Comparison of ENCODE assay signal across 15 cellular contexts in genomic region chr6:158766621-158767435, GRCh38. TPM values are rescaled to one million over a fixed set of nuclear protein-coding genes. Genes with fewer than 3 reads are reported as not detected.
DNase-seq lines count a peak whose midpoint lies in the region; ATAC-seq and TF ChIP-seq lines count a peak whose summit lies in the region.
"Had no signal": no experiment of that assay in that cellular context is flagged by ENCODE, and none has a peak within 500 bp of the region (broad histone marks: within the 10 kb centered on the region; RNA-seq: fewer than 3 reads in every experiment).

No MANE protein-coding gene starts in this region.

- peaks cover 11% of the 10 kb centered on the region for H3K4me1 ChIP-seq in PC-9 (replicated peaks; ENCODE audit: insufficient read depth)

- H3K4me3 ChIP-seq in PC-9, result no peak overlapping the region
- H3K4me3 ChIP-seq: spleen, vagina had no signal

- CTCF ChIA-PET in activated naive CD4-positive, alpha-beta T cell treated with anti-CD3 and anti-CD28 coated beads, Interleukin-2, amount 10 ng/mL, durations not matched to agents 7 days and 5 days (lab: Charles Lee), result interaction anchor here (1.4 to 1.5 kb wide), 2 partner anchors 63 to 204 kb away, joined by 3 read pairs; no protein-coding TSS in a partner anchor
- CTCF ChIA-PET in PC-9 (lab: Charles Lee), result no interaction called here

- intact Hi-C loops in PC-9 (cut with micrococcal nuclease; ENCODE audit: unreplicated experiment), result loop anchor here (10.0 kb wide), 1 partner anchor 62 kb away; no protein-coding TSS in a partner anchor

- BruUV-seq in PC-9 (replicated peaks; lab: Mats Ljungman, UMichigan), result TSS peak; percentile 42

- peaks cover 13% of the 10 kb centered on the region for H3K4me1 Mint-ChIP-seq in activated naive CD4-positive, alpha-beta T cell treated with anti-CD3 and anti-CD28 coated beads, Interleukin-2, amount 10 ng/mL, durations not matched to agents 7 days and 5 days
- peaks cover 58% of the 10 kb centered on the region for H3K4me1 Mint-ChIP-seq in glutamatergic neuron (ENCODE audit: low read depth, unreplicated experiment)
- peaks cover 32% of the 10 kb centered on the region for H3K4me1 Mint-ChIP-seq in stimulated activated naive CD8-positive, alpha-beta T cell treated with anti-CD3 and anti-CD28 coated beads, Interleukin-15, amount 100 ng/mL, for 72 hours

- peak overlapping the region; percentile 86 for H3K27ac ChIP-seq in PC-9
- H3K27ac ChIP-seq: spleen, vagina, VCaP had no signal

- no peak for TF ChIP-seq CTCF in PC-9 (conservative IDR thresholded peaks at IDR 0.05)
- no peak for TF ChIP-seq CTCF in glutamatergic neuron (IDR thresholded peaks at IDR 0.05; ENCODE audit: partially characterized antibody, unreplicated experiment)

- peaks cover 100% of the 10 kb centered on the region for H3F3A ChIP-seq in PC-9 (ENCODE audit: insufficient read depth, low read depth)

- H3K4me3 Mint-ChIP-seq in activated naive CD4-positive, alpha-beta T cell treated with anti-CD3 and anti-CD28 coated beads, Interleukin-2, amount 10 ng/mL, durations not matched to agents 7 days and 5 days, result no peak overlapping the region
- peak overlapping the region; percentile 38 for H3K4me3 Mint-ChIP-seq in glutamatergic neuron (ENCODE audit: unreplicated experiment)
- peak overlapping the region in 1 of 2 donors; percentile 27 for H3K4me3 Mint-ChIP-seq in stimulated activated naive CD8-positive, alpha-beta T cell treated with anti-CD3 and anti-CD28 coated beads, Interleukin-15, amount 100 ng/mL, for 72 hours
- H3K4me3 Mint-ChIP-seq: dendritic cell treated with granulocyte-macrophage colony-stimulating factor and Interleukin-4, amounts not matched to agents 40 ng/mL and 50 ng/mL, for 4 days had no signal

- no peaks in the 10 kb centered on the region for H3K9me2 ChIP-seq in PC-9 (ENCODE audit: insufficient read depth)

- no peaks in the 10 kb centered on the region for H3K27me3 ChIP-seq in PC-9 (ENCODE audit: insufficient read depth, low read depth)
- H3K27me3 ChIP-seq: spleen, vagina had no signal

- no peaks in the 10 kb centered on the region for H3K9me3 ChIP-seq in PC-9 (ENCODE audit: insufficient read depth, low read depth)
- H3K9me3 ChIP-seq: spleen, vagina had no signal

- H3K36me3 ChIP-seq in PC-9 (ENCODE audit: low read depth), result peaks cover 70% of the 10 kb centered on the region

- POLR2A ChIA-PET in PC-9 (lab: Charles Lee; ENCODE audit: unreplicated experiment), result no interaction called here

- peaks cover 75% of the 10 kb centered on the region for H3K36me3 Mint-ChIP-seq in activated naive CD4-positive, alpha-beta T cell treated with anti-CD3 and anti-CD28 coated beads, Interleukin-2, amount 10 ng/mL, durations not matched to agents 7 days and 5 days
- peaks cover 14% of the 10 kb centered on the region for H3K36me3 Mint-ChIP-seq in glutamatergic neuron (ENCODE audit: unreplicated experiment)

- no peaks in the 10 kb centered on the region for H3K9me3 Mint-ChIP-seq in activated naive CD4-positive, alpha-beta T cell treated with anti-CD3 and anti-CD28 coated beads, Interleukin-2, amount 10 ng/mL, durations not matched to agents 7 days and 5 days
- peaks cover 30% of the 10 kb centered on the region for H3K9me3 Mint-ChIP-seq in glutamatergic neuron (ENCODE audit: unreplicated experiment)
- no peaks in the 10 kb centered on the region for H3K9me3 Mint-ChIP-seq in stimulated activated naive CD8-positive, alpha-beta T cell treated with anti-CD3 and anti-CD28 coated beads, Interleukin-15, amount 100 ng/mL, for 72 hours
- H3K9me3 Mint-ChIP-seq: dendritic cell treated with granulocyte-macrophage colony-stimulating factor and Interleukin-4, amounts not matched to agents 40 ng/mL and 50 ng/mL, for 4 days had no signal

- H3K79me2 ChIP-seq in PC-9 (ENCODE audit: low read depth), result peaks cover 60% of the 10 kb centered on the region

- H3K4me2 ChIP-seq in PC-9, result no peak overlapping the region

- H3K27ac Mint-ChIP-seq in activated naive CD4-positive, alpha-beta T cell treated with anti-CD3 and anti-CD28 coated beads, Interleukin-2, amount 10 ng/mL, durations not matched to agents 7 days and 5 days, result peak overlapping the region; percentile 45
- H3K27ac Mint-ChIP-seq in glutamatergic neuron (ENCODE audit: unreplicated experiment), result peak overlapping the region; percentile 91
- peak overlapping the region in 1 of 2 donors; percentile 92 for H3K27ac Mint-ChIP-seq in stimulated activated naive CD8-positive, alpha-beta T cell treated with anti-CD3 and anti-CD28 coated beads, Interleukin-15, amount 100 ng/mL, for 72 hours
- H3K27ac Mint-ChIP-seq: dendritic cell treated with granulocyte-macrophage colony-stimulating factor and Interleukin-4, amounts not matched to agents 40 ng/mL and 50 ng/mL, for 4 days had no signal

- ATAC-seq in stimulated activated naive CD8-positive, alpha-beta T cell treated with anti-CD3 and anti-CD28 coated beads, Interleukin-15, amount 100 ng/mL, for 72 hours, result peak; percentile 7
- ATAC-seq in GM21619 (IDR thresholded peaks at IDR 0.05; ENCODE audit: unreplicated experiment) (no peak), GM21528 (IDR thresholded peaks at IDR 0.05; ENCODE audit: low FRiP score, unreplicated experiment) (no peak)

- no peak for DNase-seq in activated naive CD4-positive, alpha-beta T cell treated with anti-CD3 and anti-CD28 coated beads, Interleukin-2, amount 10 ng/mL, durations not matched to agents 7 days and 5 days
- DNase-seq in activated naive CD4-positive, alpha-beta T cell (lab: John Stamatoyannopoulos, UW), result no peak
- DNase-seq in PC-9 (no peak), glutamatergic neuron (no peak)
- no peak for DNase-seq in stimulated activated naive CD8-positive, alpha-beta T cell treated with anti-CD3 and anti-CD28 coated beads, Interleukin-15, amount 100 ng/mL, for 72 hours
- no peak for DNase-seq in activated CD8-positive, alpha-beta memory T cell treated with anti-CD3 and anti-CD28 coated beads, Interleukin-2, amount 50 U/mL, for 48 hours
- DNase-seq: NCI-H1105, NCI-H748 treated with DMSO at 0.1 percent for 48 hours, SIG-M5, spleen had no signal

- H3K27me3 Mint-ChIP-seq in activated naive CD4-positive, alpha-beta T cell treated with anti-CD3 and anti-CD28 coated beads, Interleukin-2, amount 10 ng/mL, durations not matched to agents 7 days and 5 days, result no peaks in the 10 kb centered on the region
- H3K27me3 Mint-ChIP-seq in glutamatergic neuron (ENCODE audit: unreplicated experiment), result peaks cover 17% of the 10 kb centered on the region
- H3K27me3 Mint-ChIP-seq in stimulated activated naive CD8-positive, alpha-beta T cell treated with anti-CD3 and anti-CD28 coated beads, Interleukin-15, amount 100 ng/mL, for 72 hours, result no peaks in the 10 kb centered on the region
- H3K27me3 Mint-ChIP-seq: dendritic cell treated with granulocyte-macrophage colony-stimulating factor and Interleukin-4, amounts not matched to agents 40 ng/mL and 50 ng/mL, for 4 days had no signal

- peaks cover 28% of the 10 kb centered on the region for H4K20me1 ChIP-seq in PC-9 (ENCODE audit: insufficient read depth)

- H2AFZ ChIP-seq in PC-9, result no peak overlapping the region

RNA-seq across cellular contexts. Expression of gene EZR, which starts 52.3 kb away (rescaled TPM):
- total RNA-seq in PC-9 (2021) (231 and 240 TPM in 2 replicates), glutamatergic neuron (ENCODE audit: unreplicated experiment) (272 TPM)
